ENCODE assay signal across 1 cellular context in the genomic region with DNA sequence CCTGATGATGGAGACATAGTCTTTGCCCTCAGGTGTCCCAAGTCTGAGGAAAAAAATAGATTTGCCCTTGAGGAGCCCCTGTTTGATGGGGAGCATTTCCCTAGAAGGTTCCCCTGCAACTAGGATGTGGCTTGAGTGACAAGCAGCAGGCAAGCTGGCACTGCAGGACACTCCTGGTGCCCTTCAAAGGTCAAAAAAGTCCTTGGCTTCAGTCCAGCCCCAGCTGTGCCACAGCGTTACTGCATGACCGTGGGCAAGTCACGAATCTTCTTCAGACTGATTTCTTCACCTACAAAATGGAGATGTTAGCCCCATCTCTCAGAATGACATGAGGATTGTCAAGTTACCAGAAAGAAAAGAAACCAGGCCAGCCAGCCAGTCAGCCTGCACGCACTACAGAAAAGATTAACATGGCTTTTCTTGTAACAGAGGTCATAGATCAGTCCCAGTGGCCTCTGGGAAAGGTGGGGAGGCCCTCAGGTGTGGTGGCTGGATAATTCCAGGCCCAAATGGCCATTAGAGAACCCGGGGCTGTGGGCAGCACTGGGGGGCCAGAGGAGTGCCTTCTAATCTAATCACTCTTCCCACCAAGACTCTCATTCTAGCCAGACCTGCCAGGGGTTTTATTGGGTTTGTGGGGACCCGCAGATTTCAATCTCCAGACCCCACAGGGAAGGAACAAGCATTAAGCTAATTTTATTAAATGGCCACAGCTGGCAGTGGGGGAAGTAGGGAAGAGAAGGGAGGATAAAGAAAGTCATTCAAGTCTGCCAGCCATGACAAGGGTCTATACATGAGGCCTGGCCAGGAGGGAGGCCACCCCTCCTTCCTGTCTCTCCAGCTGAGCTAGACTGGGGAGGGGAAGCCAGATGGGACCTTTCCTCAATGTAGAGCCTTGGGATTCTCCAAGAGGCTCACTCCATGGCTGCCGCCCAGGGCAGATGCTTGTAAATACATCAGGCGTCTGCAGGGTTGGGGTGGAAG.
TF ChIP-seq lines count a peak whose summit lies in the region.

No MANE protein-coding gene starts in this region.

TF ChIP-seq in endothelial cell of umbilical vein, 7 proteins besides CTCF, POLR2A, EP300 and RAD21:
- TF ChIP-seq EZH2 (IDR thresholded peaks at IDR 0.05; ENCODE audit: borderline replicate concordance, low read depth, low read length, severe bottlenecking) = peak; percentile 23
- no peak for TF ChIP-seq POLR2AphosphoS5 (IDR thresholded peaks at IDR 0.05; ENCODE audit: insufficient read depth, low read depth, low read length)
